Comparison of ENCODE assay signal across 8 cellular contexts in genomic region chr16:20849587-20850390, GRCh38. TPM values are rescaled to one million over a fixed set of nuclear protein-coding genes. Genes with fewer than 3 reads are reported as not detected.
DNase-seq lines count a peak whose midpoint lies in the region; ATAC-seq and TF ChIP-seq lines count a peak whose summit lies in the region.

No MANE protein-coding gene starts in this region.

- H3K27me3 Mint-ChIP-seq in activated B cell treated with CpG ODN at 0.5 μM for 24 hours: no peaks in the 10 kb centered on the region

- POLR2A ChIA-PET in activated B cell treated with CpG ODN at 0.5 μM for 24 hours (lab: Charles Lee): no interaction called here

- no peak overlapping the region for H3K4me3 Mint-ChIP-seq in activated B cell treated with CpG ODN at 0.5 μM for 24 hours

- intact Hi-C loops in activated B cell treated with CpG ODN at 0.5 μM for 24 hours (cut with micrococcal nuclease): loop anchor here (1.0 to 10.0 kb wide), 8 partner anchors 55 to 705 kb away; partner anchors contain the start of genes CRYM, DCUN1D3 and LYRM1

- peak; percentile 95 for TF ChIP-seq CTCF in activated B cell treated with CpG ODN at 0.5 μM for 24 hours (IDR thresholded peaks at IDR 0.05)

- CTCF ChIA-PET in activated B cell treated with CpG ODN at 0.5 μM for 24 hours (lab: Charles Lee): interaction anchor here (0.8 to 3.9 kb wide), 11 partner anchors 25 to 307 kb away, joined by 3 to 34 read pairs (median 5); partner anchors contain the start of genes ERI2 and REXO5

- H3K27ac Mint-ChIP-seq in activated B cell treated with CpG ODN at 0.5 μM for 24 hours: no peak overlapping the region

- H3K36me3 Mint-ChIP-seq in activated B cell treated with CpG ODN at 0.5 μM for 24 hours (ENCODE audit: low read depth): peaks cover under 1% of the 10 kb centered on the region

- H3K4me1 Mint-ChIP-seq in activated B cell treated with CpG ODN at 0.5 μM for 24 hours: peaks cover 5% of the 10 kb centered on the region

- no peak overlapping the region for H3K27ac ChIP-seq in caudate nucleus (ENCODE audit: low read depth, low read length)

- ATAC-seq in activated B cell treated with CpG ODN at 0.5 μM for 24 hours (ENCODE audit: low read depth) (peak; percentile 74), HG03025 (IDR thresholded peaks at IDR 0.05; ENCODE audit: low FRiP score, unreplicated experiment) (no peak)

- no peaks in the 10 kb centered on the region for H3K9me3 Mint-ChIP-seq in activated B cell treated with CpG ODN at 0.5 μM for 24 hours

- peak; percentile 55 to 63 for DNase-seq in NCI-H446 (lab: John Stamatoyannopoulos, UW)
- no peak for DNase-seq in NCI-H446 treated with DMSO at 0.1 percent for 48 hours (lab: John Stamatoyannopoulos, UW)
- peak; percentile 8 for DNase-seq in NCI-H2107 (lab: John Stamatoyannopoulos, UW)
- peak; percentile 50 for DNase-seq in activated B cell treated with CpG ODN at 0.5 μM for 24 hours
- DNase-seq in caudate nucleus (lab: John Stamatoyannopoulos, UW): peak in 52 of 61 donors; percentile 5 to 79 (median 29)
- peak; percentile 62 for DNase-seq in kidney tubule cell (ENCODE audit: low spot score)
- DNase-seq in stimulated activated CD4-positive, alpha-beta T cell treated with anti-CD3 and anti-CD28 coated beads, Interleukin-2, amount 100 ng/mL, for 24 hours: peak; percentile 75 to 77

RNA-seq across cellular contexts. Expression of gene REXO5, which starts 43.5 kb away (rescaled TPM):
- 0.44 and 0.83 TPM in 2 replicates for total RNA-seq in activated B cell treated with CpG ODN at 0.5 μM for 24 hours

RNA-seq across cellular contexts. Expression of gene ERI2, which starts 43.5 kb away (rescaled TPM):
- total RNA-seq in activated B cell treated with CpG ODN at 0.5 μM for 24 hours: 4.3 and 4.5 TPM in 2 replicates

RNA-seq across cellular contexts. Expression of gene DCUN1D3, which starts 50.4 kb away (rescaled TPM):
- total RNA-seq in activated B cell treated with CpG ODN at 0.5 μM for 24 hours: 4.1 and 4.7 TPM in 2 replicates

RNA-seq across cellular contexts. Expression of gene LYRM1, which starts 50.8 kb away (rescaled TPM):
- 20.7 and 22.4 TPM in 2 replicates for total RNA-seq in activated B cell treated with CpG ODN at 0.5 μM for 24 hours
